Comparison of ENCODE assay signal across 8 cellular contexts in the genomic region with DNA sequence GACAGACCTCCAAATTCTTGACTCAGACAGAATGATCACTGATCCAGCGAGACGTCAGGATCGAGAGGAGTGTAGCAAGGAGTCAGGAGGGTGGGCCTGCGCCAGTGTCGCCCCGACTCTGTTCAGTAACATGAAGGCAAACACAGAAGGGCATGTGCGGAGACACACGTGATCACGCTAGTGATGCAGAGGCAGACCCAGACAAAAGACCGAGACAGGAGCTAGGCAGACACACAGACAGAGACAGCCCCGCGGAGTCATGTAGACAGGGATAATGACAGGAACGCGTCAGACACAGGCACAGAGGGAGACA. TPM values are rescaled to one million over a fixed set of nuclear protein-coding genes. Genes with fewer than 3 reads are reported as not detected.
DNase-seq lines count a peak whose midpoint lies in the region; ATAC-seq lines count a peak whose summit lies in the region.

No MANE protein-coding gene starts in this region.

- peak overlapping the region; percentile 97 for H3K27ac ChIP-seq in cingulate gyrus (ENCODE audit: low read depth, low read length)

- peaks cover 65 to 71% of the 10 kb centered on the region in 2 donors for H3K4me1 Mint-ChIP-seq in natural killer cell treated with Interleukin-12 subunit alpha and Interleukin-12 subunit beta and Interleukin-15 and Interleukin-18, amount 100 ng/mL, for 72 hours (ENCODE audit: low read depth in 2 of 2)

- H3K27me3 Mint-ChIP-seq in natural killer cell treated with Interleukin-12 subunit alpha and Interleukin-12 subunit beta and Interleukin-15 and Interleukin-18, amount 100 ng/mL, for 72 hours, result no peaks in the 10 kb centered on the region

- peak; percentile 51 to 73 for DNase-seq in NCI-H526 (lab: John Stamatoyannopoulos, UW)
- DNase-seq in natural killer cell treated with Interleukin-12 subunit alpha and Interleukin-12 subunit beta and Interleukin-15 and Interleukin-18, amount 100 ng/mL, for 72 hours (ENCODE audit: low spot score), result no peak
- no peak for DNase-seq in globus pallidus (ENCODE audit: low spot score)

- no peaks in the 10 kb centered on the region for H3K36me3 Mint-ChIP-seq in natural killer cell treated with Interleukin-12 subunit alpha and Interleukin-12 subunit beta and Interleukin-15 and Interleukin-18, amount 100 ng/mL, for 72 hours

- H3K27ac Mint-ChIP-seq in natural killer cell treated with Interleukin-12 subunit alpha and Interleukin-12 subunit beta and Interleukin-15 and Interleukin-18, amount 100 ng/mL, for 72 hours, result peak overlapping the region; percentile 99

- peak; percentile 1 for ATAC-seq in GM19395 (IDR thresholded peaks at IDR 0.05; ENCODE audit: unreplicated experiment)
- ATAC-seq in natural killer cell treated with Interleukin-12 subunit alpha and Interleukin-12 subunit beta and Interleukin-15 and Interleukin-18, amount 100 ng/mL, for 72 hours, result no peak
- ATAC-seq in GM21619 (IDR thresholded peaks at IDR 0.05; ENCODE audit: unreplicated experiment), result no peak
- ATAC-seq in HG02610 (IDR thresholded peaks at IDR 0.05; ENCODE audit: unreplicated experiment), result no peak
- no peak for ATAC-seq in GM18868 (IDR thresholded peaks at IDR 0.05; ENCODE audit: unreplicated experiment)

- H3K9me3 Mint-ChIP-seq in natural killer cell treated with Interleukin-12 subunit alpha and Interleukin-12 subunit beta and Interleukin-15 and Interleukin-18, amount 100 ng/mL, for 72 hours, result no peaks in the 10 kb centered on the region

- H3K4me3 Mint-ChIP-seq in natural killer cell treated with Interleukin-12 subunit alpha and Interleukin-12 subunit beta and Interleukin-15 and Interleukin-18, amount 100 ng/mL, for 72 hours, result peak overlapping the region; percentile 93

RNA-seq across cellular contexts. Expression of gene KDM6B, which starts 7.2 kb away (rescaled TPM):
- total RNA-seq in natural killer cell treated with Interleukin-12 subunit alpha and Interleukin-12 subunit beta and Interleukin-15 and Interleukin-18, amount 100 ng/mL, for 72 hours, result 10 to 100 TPM; 52.0 to 67.6 TPM

RNA-seq across cellular contexts. Expression of gene TMEM88, which starts 13.6 kb away (rescaled TPM):
- 1 to 10 TPM; 2.4 to 2.7 TPM for total RNA-seq in natural killer cell treated with Interleukin-12 subunit alpha and Interleukin-12 subunit beta and Interleukin-15 and Interleukin-18, amount 100 ng/mL, for 72 hours

RNA-seq across cellular contexts. Expression of gene NAA38, which starts 16.1 kb away (rescaled TPM):
- total RNA-seq in natural killer cell treated with Interleukin-12 subunit alpha and Interleukin-12 subunit beta and Interleukin-15 and Interleukin-18, amount 100 ng/mL, for 72 hours, result 100 to 1,000 TPM in 1 of 2 donors, 10 to 100 TPM in 1; 54.1 to 105 TPM

RNA-seq across cellular contexts. Expression of gene CYB5D1, which starts 16.5 kb away (rescaled TPM):
- total RNA-seq in natural killer cell treated with Interleukin-12 subunit alpha and Interleukin-12 subunit beta and Interleukin-15 and Interleukin-18, amount 100 ng/mL, for 72 hours, result 10 to 100 TPM; 11.3 to 12.9 TPM

RNA-seq across cellular contexts. Expression of gene CHD3, which starts 47.3 kb away (rescaled TPM):
- 100 to 1,000 TPM; 106 to 192 TPM for total RNA-seq in natural killer cell treated with Interleukin-12 subunit alpha and Interleukin-12 subunit beta and Interleukin-15 and Interleukin-18, amount 100 ng/mL, for 72 hours

Comparison
In these comparisons a context has a peak if more than half of its experiments do, and no peak if none do; other contexts are left out.
1. DNase-seq: peak in NCI-H526 (2 of 2); none in natural killer cell treated with Interleukin-12 subunit alpha and Interleukin-12 subunit beta and Interleukin-15 and Interleukin-18, amount 100 ng/mL, for 72 hours (single experiment) and globus pallidus (single experiment).